In genomic region chr16:86514656-86515376, GRCh38 we compare ENCODE assay signal across 17 cellular contexts. TPM values are rescaled to one million over a fixed set of nuclear protein-coding genes. Genes with fewer than 3 reads are reported as not detected.
A peak's percentile ranks its signal among the peaks of the same experiment; 100 is the strongest.
DNase-seq lines count a peak whose midpoint lies in the region; ATAC-seq and TF ChIP-seq lines count a peak whose summit lies in the region.
"Had no signal": no experiment of that assay in that cellular context is flagged by ENCODE, and none has a peak within 500 bp of the region (broad histone marks: within the 10 kb centered on the region; RNA-seq: fewer than 3 reads in every experiment).

No MANE protein-coding gene starts in this region.

- H3K9me2 ChIP-seq in GM23338 (ENCODE audit: insufficient read depth): no peaks in the 10 kb centered on the region

- H3K79me1 ChIP-seq in neuronal stem cell (ENCODE audit: low read depth, low read length): no peaks in the 10 kb centered on the region

- H3F3A ChIP-seq in GM23338 (replicated peaks; ENCODE audit: low read depth): 0 out of 2 replicates have a peak, but pooled peaks cover 6% of the 10 kb centered on the region

- intact Hi-C loops in testis (cut with DNase I; ENCODE audit: low total_unique reads): loop anchor here (5.0 kb wide), 2 partner anchors 173 to 443 kb away; no protein-coding TSS in a partner anchor

- no peak overlapping the region for H2BK15ac ChIP-seq in neuronal stem cell (ENCODE audit: low read length)

- TF ChIP-seq CTCF in GM23338 (conservative IDR thresholded peaks at IDR 0.05; ENCODE audit: low read depth in 2 of 2) (no peak), gastroesophageal sphincter (IDR thresholded peaks at IDR 0.05) (no peak), testis (IDR thresholded peaks at IDR 0.05) (no peak)

- no peak overlapping the region for H2BK12ac ChIP-seq in neuronal stem cell (ENCODE audit: low read length)

- no peak overlapping the region for H2BK5ac ChIP-seq in neuronal stem cell (ENCODE audit: low read length)

- H3K27ac ChIP-seq in GM23338 (ENCODE audit: low read depth) (no peak overlapping the region), SJCRH30 (peak overlapping the region; percentile 11; the same call in 1 of the 2 replicates), gastroesophageal sphincter (peak overlapping the region; percentile 70 to 99 (median 94)), neuronal stem cell (replicated peaks; ENCODE audit: low read length) (no peak overlapping the region), testis (no peak overlapping the region)

- H3K4me2 ChIP-seq in GM23338: peak overlapping the region; percentile 78
- no peak overlapping the region for H3K4me2 ChIP-seq in neuronal stem cell (ENCODE audit: insufficient read depth, low read length, poor library complexity, severe bottlenecking)

- H3K36me3 ChIP-seq in GM23338 (ENCODE audit: insufficient read depth) (no peaks in the 10 kb centered on the region), SJCRH30 (peaks cover 20% of the 10 kb centered on the region), gastroesophageal sphincter (peaks cover 0 to 16% of the 10 kb centered on the region in 2 donors), neuronal stem cell (replicated peaks in 1 of 2; ENCODE audit: control insufficient read depth in 2 of 2, insufficient read depth in 2 of 2, low read length in 2 of 2) (no peaks in the 10 kb centered on the region), testis (ENCODE audit: low read depth, missing control alignments) (no peaks in the 10 kb centered on the region)
- H3K36me3 ChIP-seq: BE2C had no signal

- no peak overlapping the region for H4K8ac ChIP-seq in neuronal stem cell (ENCODE audit: low read depth, low read length)

- no peaks in the 10 kb centered on the region; the same call in 1 of the 3 replicates for H3K9me3 Mint-ChIP-seq in GM23338
- H3K9me3 Mint-ChIP-seq: activated B cell treated with CpG ODN at 0.5 μM for 24 hours, endodermal cell, immature natural killer cell had no signal

- DNase-seq in GM23338 (ENCODE audit: low spot score): no peak
- DNase-seq in SJCRH30: no peak
- DNase-seq in neuronal stem cell (ENCODE audit: low spot score): peak; percentile 8
- DNase-seq in hepatic stellate cell (ENCODE audit: low spot score): no peak
- no peak for DNase-seq in DMS79 treated with DMSO at 0.1 percent for 48 hours (lab: John Stamatoyannopoulos, UW)
- no peak for DNase-seq in testis
- DNase-seq: activated B cell treated with CpG ODN at 0.5 μM for 24 hours, BE2C, caudate nucleus, immature natural killer cell, KBM-7, NCI-H1048, NCI-H2107, substantia nigra had no signal

- H2AFZ ChIP-seq in GM23338 (no peak overlapping the region), neuronal stem cell (ENCODE audit: low read length) (no peak overlapping the region)

- H3K79me2 ChIP-seq in GM23338 (replicated peaks; ENCODE audit: insufficient read depth): no peaks in the 10 kb centered on the region

- H3K14ac ChIP-seq in neuronal stem cell (ENCODE audit: low read length): no peak overlapping the region

- peaks cover 24% of the 10 kb centered on the region for H3K4me1 Mint-ChIP-seq in GM23338

- H2AK5ac ChIP-seq in neuronal stem cell (ENCODE audit: low read depth, low read length): no peak overlapping the region

- no peak for ATAC-seq in GM23338
- no peak for ATAC-seq in gastroesophageal sphincter
- no peak for ATAC-seq in HG03095 (IDR thresholded peaks at IDR 0.05; ENCODE audit: unreplicated experiment)

- H4K20me1 ChIP-seq in GM23338 (replicated peaks; ENCODE audit: insufficient read depth): peaks cover 11% of the 10 kb centered on the region

- H4K91ac ChIP-seq in neuronal stem cell (ENCODE audit: low read depth, low read length, poor library complexity): no peak overlapping the region

- H3K4me1 ChIP-seq in GM23338 (ENCODE audit: insufficient read depth): peaks cover 22% of the 10 kb centered on the region
- H3K4me1 ChIP-seq in SJCRH30: 0 out of 2 replicates have a peak, but pooled peaks cover 4% of the 10 kb centered on the region
- peaks cover 0 to 49% (median 7%) of the 10 kb centered on the region in 3 donors for H3K4me1 ChIP-seq in gastroesophageal sphincter
- peaks cover 0 to 4% of the 10 kb centered on the region in 2 donors for H3K4me1 ChIP-seq in neuronal stem cell (ENCODE audit: control insufficient read depth in 2 of 2, insufficient read depth in 1 of 2, low read depth in 1 of 2, low read length in 2 of 2)
- H3K4me1 ChIP-seq in testis: no peaks in the 10 kb centered on the region
- H3K4me1 ChIP-seq: BE2C had no signal

- H3K27me3 Mint-ChIP-seq in GM23338 (ENCODE audit: insufficient read depth, low read depth, poor library complexity): peaks cover 91% of the 10 kb centered on the region

- no peak overlapping the region for H3K27ac Mint-ChIP-seq in GM23338
- H3K27ac Mint-ChIP-seq: activated B cell treated with CpG ODN at 0.5 μM for 24 hours, endodermal cell, immature natural killer cell had no signal

- no peaks in the 10 kb centered on the region for H3K36me3 Mint-ChIP-seq in GM23338 (ENCODE audit: low read depth)

- H3K27me3 ChIP-seq in GM23338 (ENCODE audit: insufficient read depth) (peaks cover 100% of the 10 kb centered on the region), SJCRH30 (no peaks in the 10 kb centered on the region), gastroesophageal sphincter (peaks cover 23% of the 10 kb centered on the region), neuronal stem cell (ENCODE audit: control insufficient read depth in 3 of 3, insufficient read depth in 3 of 3, low read depth in 1 of 3, low read length in 3 of 3) (peaks cover 55 to 97% (median 93%) of the 10 kb centered on the region in 3 experiments), testis (no peaks in the 10 kb centered on the region)

- no peak for TF ChIP-seq EP300 in gastroesophageal sphincter (IDR thresholded peaks at IDR 0.05)

- no peak overlapping the region for H3K4ac ChIP-seq in neuronal stem cell (ENCODE audit: low read length)

- no peak overlapping the region for H3K23ac ChIP-seq in neuronal stem cell (ENCODE audit: low read depth, low read length, poor library complexity)

- no peak overlapping the region for H2BK120ac ChIP-seq in neuronal stem cell (ENCODE audit: low read depth, low read length)

- 14 to 16% methylated on average over 16 of the region's 16 CpGs for WGBS in gastroesophageal sphincter (ENCODE audit: low coverage in 1 of 2), 2 donors
- WGBS in neuronal stem cell (ENCODE audit: extremely low coverage in 2 of 2, insufficient read length in 2 of 2, insufficient replicate concordance in 1 of 2), 2 donors: no CpG with 5 or more reads among the region's 16 CpGs
- 33% methylated on average over 16 of the region's 16 CpGs for WGBS in testis, 2 donors

- H3K9me3 ChIP-seq in SJCRH30 (replicated peaks): no peaks in the 10 kb centered on the region
- no peaks in the 10 kb centered on the region for H3K9me3 ChIP-seq in gastroesophageal sphincter
- H3K9me3 ChIP-seq in neuronal stem cell (replicated peaks in 1 of 2; ENCODE audit: control insufficient read depth in 2 of 2, insufficient read depth in 1 of 2, low read depth in 1 of 2, low read length in 2 of 2): peaks cover 0 to 2% of the 10 kb centered on the region in 2 donors
- H3K9me3 ChIP-seq in testis: no peaks in the 10 kb centered on the region
- H3K9me3 ChIP-seq: BE2C had no signal

- H3K4me3 ChIP-seq in GM23338: peak overlapping the region; percentile 50
- peak overlapping the region; percentile 67 for H3K4me3 ChIP-seq in SJCRH30
- peak overlapping the region; percentile 46 to 89 for H3K4me3 ChIP-seq in gastroesophageal sphincter
- H3K4me3 ChIP-seq in neuronal stem cell (ENCODE audit: low read length in 2 of 2): no peak overlapping the region
- H3K4me3 ChIP-seq in testis: no peak overlapping the region

- H3K4me3 Mint-ChIP-seq in GM23338: peak overlapping the region; percentile 38; the same call in 1 of the 3 replicates
- H3K4me3 Mint-ChIP-seq: activated B cell treated with CpG ODN at 0.5 μM for 24 hours had no signal

- H3K18ac ChIP-seq in neuronal stem cell (ENCODE audit: low read length): no peak overlapping the region

- TF ChIP-seq POLR2A in gastroesophageal sphincter (IDR thresholded peaks at IDR 0.05): no peak
- TF ChIP-seq POLR2A in testis (IDR thresholded peaks at IDR 0.05): no peak

- H3K9ac ChIP-seq in neuronal stem cell (ENCODE audit: low read depth, low read length, poor library complexity): no peak overlapping the region

TF ChIP-seq in GM23338, 12 proteins besides CTCF, POLR2A, EP300 and RAD21 (continues in another document):
- TF ChIP-seq EZH2 (IDR thresholded peaks at IDR 0.05; ENCODE audit: low read depth, unreplicated experiment): peak; percentile 90

RNA-seq across cellular contexts. Expression of gene FOXF1, which starts 4.5 kb away (rescaled TPM):
- 0.10 TPM in 1 of 2 replicates, not detected in the other for total RNA-seq in GM23338 (2014; rRNA removed; shearing (Covaris generic))
- polyA plus RNA-seq in GM23338 (2016; fragmentation: Nextera tagmentation; extraction: Ambion mirVana) (0.15 TPM in 1 of 2 replicates, not detected in the other), testis (ENCODE audit: insufficient read depth, low read depth, low replicate concordance) (0.91 TPM)
- total RNA-seq in SJCRH30 (2014; rRNA removed; shearing (Covaris generic)): 24.6 and 24.9 TPM in 2 replicates
- total RNA-seq in gastroesophageal sphincter (10 to 100 TPM; 39.7 to 81.1 (median 59.3) TPM), testis (1 to 10 TPM; 2.0 to 2.8 TPM)
- polyA plus RNA-seq in neuronal stem cell (2013, experiment 1 of 2): 0.01 TPM
- polyA plus RNA-seq in neuronal stem cell (2013, experiment 2 of 2): not detected
- total RNA-seq: activated B cell treated with CpG ODN at 0.5 μM for 24 hours, endodermal cell had no signal
- polyA plus RNA-seq: immature natural killer cell had no signal

RNA-seq across cellular contexts. Expression of gene MTHFSD, which starts 40.2 kb away (rescaled TPM):
- total RNA-seq in GM23338 (2014; rRNA removed; shearing (Covaris generic)): 8.1 and 12.6 TPM in 2 replicates
- polyA plus RNA-seq in GM23338 (2016; fragmentation: Nextera tagmentation; extraction: Ambion mirVana) (7.2 and 9.7 TPM in 2 replicates), testis (ENCODE audit: insufficient read depth, low read depth, low replicate concordance) (42.2 TPM)
- 5.9 and 7.2 TPM in 2 replicates for total RNA-seq in SJCRH30 (2014; rRNA removed; shearing (Covaris generic))
- total RNA-seq in gastroesophageal sphincter (10 to 100 TPM; 12.5 to 26.6 (median 19.3) TPM), testis (10 to 100 TPM; 45.0 to 55.6 TPM)
- 12.3 TPM for polyA plus RNA-seq in neuronal stem cell (2013, experiment 1 of 2)
- 12.6 TPM for polyA plus RNA-seq in neuronal stem cell (2013, experiment 2 of 2)

RNA-seq across cellular contexts. Expression of gene FOXC2, which starts 51.8 kb away (rescaled TPM):
- total RNA-seq in GM23338 (2014; rRNA removed; shearing (Covaris generic)): not detected in 2 replicates
- polyA plus RNA-seq in GM23338 (2016; fragmentation: Nextera tagmentation; extraction: Ambion mirVana): 0.14 and 0.16 TPM in 2 replicates
- total RNA-seq in SJCRH30 (2014; rRNA removed; shearing (Covaris generic)): 3.0 and 3.1 TPM in 2 replicates
- 1 to 10 TPM in 1 of 4 donors, under 1 TPM in 3; 0.40 to 1.5 (median 0.50) TPM for total RNA-seq in gastroesophageal sphincter
- polyA plus RNA-seq in neuronal stem cell (2013, experiment 1 of 2): 0.15 TPM
- polyA plus RNA-seq in neuronal stem cell (2013, experiment 2 of 2): 0.12 TPM
- 10 to 100 TPM in 1 of 2 donors, 1 to 10 TPM in 1; 7.6 to 11.2 TPM for total RNA-seq in testis
- 3.9 TPM for polyA plus RNA-seq in testis (ENCODE audit: insufficient read depth, low read depth, low replicate concordance)
- total RNA-seq: activated B cell treated with CpG ODN at 0.5 μM for 24 hours had no signal
- polyA plus RNA-seq: immature natural killer cell had no signal

Comparison
In these comparisons a context has a peak if more than half of its experiments do, and no peak if none do; other contexts are left out.
1. H3K27ac ChIP-seq: peak in SJCRH30 (single experiment) and gastroesophageal sphincter (4 of 4); none in GM23338 (single experiment), neuronal stem cell (single experiment) and testis (0 of 2).
2. H3K4me3 ChIP-seq: peak in GM23338 (single experiment), SJCRH30 (single experiment) and gastroesophageal sphincter (2 of 2); none in neuronal stem cell (0 of 2) and testis (0 of 2).